ENCODE assay signal across 28 cellular contexts in genomic region chr15:88400069-88400468, GRCh38.
DNase-seq lines count a peak whose midpoint lies in the region; ATAC-seq and TF ChIP-seq lines count a peak whose summit lies in the region.
"Had no signal": no experiment of that assay in that cellular context is flagged by ENCODE, and none has a peak within 500 bp of the region (broad histone marks: within the 10 kb centered on the region; RNA-seq: fewer than 3 reads in every experiment).

No MANE protein-coding gene starts in this region.

- H3K9me2 ChIP-seq in Loucy (replicated peaks; ENCODE audit: low read depth, low read length) (no peaks in the 10 kb centered on the region), OCI-LY7 (ENCODE audit: insufficient read depth, low read length) (no peaks in the 10 kb centered on the region)

- CTCF ChIA-PET in OCI-LY7 (lab: Charles Lee; ENCODE audit: unreplicated experiment): no interaction called here

- no peaks in the 10 kb centered on the region for H3K9me3 Mint-ChIP-seq in endothelial cell (ENCODE audit: unreplicated experiment)
- H3K9me3 Mint-ChIP-seq: CD4-positive, alpha-beta T cell; HFFc6; T-helper 1 cell treated with Interleukin-12 subunit alpha and Interleukin-12 subunit beta and Interleukin-4 antibody, amounts not matched to agents 30 μg/mL and 1 μg/mL, for 36 hours had no signal

- ATAC-seq in left lung (no peak), HG03025 (IDR thresholded peaks at IDR 0.05; ENCODE audit: low FRiP score, unreplicated experiment) (no peak)
- ATAC-seq in stimulated activated naive CD8-positive, alpha-beta T cell treated with anti-CD3 and anti-CD28 coated beads, Interleukin-15, Interleukin-2, amounts not matched to agents 100 U/mL and 50 U/mL, for 24 hours: no peak
- ATAC-seq: GM23338 had no signal

- H3K4me3 Mint-ChIP-seq in endothelial cell (ENCODE audit: unreplicated experiment): no peak overlapping the region
- H3K4me3 Mint-ChIP-seq: CD4-positive, alpha-beta T cell; GM23338; H9; HFFc6; T-helper 1 cell treated with Interleukin-12 subunit alpha and Interleukin-12 subunit beta and Interleukin-4 antibody, amounts not matched to agents 30 μg/mL and 1 μg/mL, for 36 hours had no signal

- TF ChIP-seq CTCF in Loucy (conservative IDR thresholded peaks at IDR 0.05; ENCODE audit: low read length): no peak
- no peak for TF ChIP-seq CTCF in OCI-LY7 (conservative IDR thresholded peaks at IDR 0.05; ENCODE audit: low read length)
- no peak for TF ChIP-seq CTCF in endothelial cell (IDR thresholded peaks at IDR 0.05; ENCODE audit: unreplicated experiment)
- TF ChIP-seq CTCF in left lung (IDR thresholded peaks at IDR 0.05): no peak

- BruUV-seq in OCI-LY7 (replicated peaks; lab: Mats Ljungman, UMichigan): no TSS peak

- H3K36me3 ChIP-seq in BLaER1 treated with 17β-estradiol and CSF1 and Interleukin-3, amounts not matched to agents 10 nM and 100 nM: no peaks in the 10 kb centered on the region
- H3K36me3 ChIP-seq in Loucy (ENCODE audit: insufficient read depth, low read length) (no peaks in the 10 kb centered on the region), OCI-LY7 (ENCODE audit: insufficient read depth, low read length) (peaks cover 12% of the 10 kb centered on the region), left lung (no peaks in the 10 kb centered on the region)
- H3K36me3 ChIP-seq: Peyer's patch had no signal

- H3F3A ChIP-seq in Loucy (ENCODE audit: low read depth): peaks cover 6% of the 10 kb centered on the region; the same call in 1 of the 2 replicates

- H3K27ac Mint-ChIP-seq in endothelial cell (ENCODE audit: unreplicated experiment): peak overlapping the region; percentile 39
- H3K27ac Mint-ChIP-seq: CD4-positive, alpha-beta T cell; GM23338; H9; HFFc6; T-helper 1 cell treated with Interleukin-12 subunit alpha and Interleukin-12 subunit beta and Interleukin-4 antibody, amounts not matched to agents 30 μg/mL and 1 μg/mL, for 36 hours had no signal

- peaks cover 1 to 22% (median 15%) of the 10 kb centered on the region in 11 experiments; a peak in 20 of 22 replicates for H3K9me3 ChIP-seq in BLaER1 treated with 17β-estradiol and CSF1 and Interleukin-3, amounts not matched to agents 10 nM and 100 nM (replicated peaks in 1 of 11)
- H3K9me3 ChIP-seq in Loucy (ENCODE audit: insufficient read depth, low read depth, low read length) (peaks cover 2% of the 10 kb centered on the region; the same call in 1 of the 2 replicates), OCI-LY7 (ENCODE audit: low read length) (peaks cover 12% of the 10 kb centered on the region), left lung (no peaks in the 10 kb centered on the region)
- H3K9me3 ChIP-seq: Peyer's patch had no signal

- H4K20me1 ChIP-seq in BLaER1 treated with 17β-estradiol and CSF1 and Interleukin-3, amounts not matched to agents 10 nM and 100 nM: no peaks in the 10 kb centered on the region
- H4K20me1 ChIP-seq in Loucy (ENCODE audit: insufficient read depth, low read length, poor library complexity, severe bottlenecking) (no peaks in the 10 kb centered on the region), OCI-LY7 (ENCODE audit: insufficient read depth, low read length) (no peaks in the 10 kb centered on the region)

- H2AFZ ChIP-seq in Loucy (ENCODE audit: low read length) (no peak overlapping the region), OCI-LY7 (ENCODE audit: low read length) (no peak overlapping the region)
- H2AFZ ChIP-seq: GM23338 had no signal

- H3K4me1 ChIP-seq in BLaER1 treated with 17β-estradiol and CSF1 and Interleukin-3, amounts not matched to agents 10 nM and 100 nM: peaks cover 39 to 98% (median 83%) of the 10 kb centered on the region in 10 experiments
- H3K4me1 ChIP-seq in Loucy (ENCODE audit: insufficient read depth, low read length, poor library complexity, severe bottlenecking) (peaks cover 93% of the 10 kb centered on the region), OCI-LY7 (ENCODE audit: insufficient read depth, low read length, poor library complexity, severe bottlenecking) (peaks cover 60% of the 10 kb centered on the region), left lung (no peaks in the 10 kb centered on the region)
- H3K4me1 ChIP-seq: Peyer's patch had no signal

- no peak overlapping the region for H3K4me3 ChIP-seq in BLaER1 treated with 17β-estradiol and CSF1 and Interleukin-3, amounts not matched to agents 10 nM and 100 nM
- H3K4me3 ChIP-seq in Loucy (ENCODE audit: low read length, poor library complexity, severe bottlenecking) (no peak overlapping the region), OCI-LY7 (ENCODE audit: low read depth, low read length, poor library complexity, severe bottlenecking) (peak overlapping the region; percentile 58), left lung (no peak overlapping the region)
- H3K4me3 ChIP-seq: GM23338, Peyer's patch, SK-N-MC had no signal

- no peaks in the 10 kb centered on the region for H3K79me2 ChIP-seq in Loucy (ENCODE audit: insufficient read depth, low read length)
- H3K79me2 ChIP-seq in OCI-LY7 (ENCODE audit: insufficient read depth, low read depth, low read length): no peaks in the 10 kb centered on the region

- H3K9ac ChIP-seq in BLaER1 treated with 17β-estradiol and CSF1 and Interleukin-3, amounts not matched to agents 10 nM and 100 nM: peak overlapping the region in 2 of 11 experiments; percentile 77 to 78; a peak in 2 of 22 replicates
- peak overlapping the region; percentile 75 for H3K9ac ChIP-seq in Loucy (ENCODE audit: low read depth, low read length, poor library complexity, severe bottlenecking)
- H3K9ac ChIP-seq: KMS-11 had no signal

- H3K27me3 Mint-ChIP-seq in endothelial cell (ENCODE audit: unreplicated experiment): no peaks in the 10 kb centered on the region
- H3K27me3 Mint-ChIP-seq: CD4-positive, alpha-beta T cell had no signal

- POLR2A ChIA-PET in OCI-LY7 (lab: Charles Lee): interaction anchor here (0.9 to 3.3 kb wide), 4 partner anchors 13 to 143 kb away, joined by 3 to 20 read pairs (median 10); no protein-coding TSS in a partner anchor

- no peak for DNase-seq in OCI-LY7 (ENCODE audit: low spot score)
- peak; percentile 23 for DNase-seq in endothelial cell (ENCODE audit: low spot score)
- no peak for DNase-seq in left lung
- no peak for DNase-seq in KG1 (lab: John Stamatoyannopoulos, UW)
- no peak for DNase-seq in stimulated activated naive CD8-positive, alpha-beta T cell treated with anti-CD3 and anti-CD28 coated beads, Interleukin-15, Interleukin-2, amounts not matched to agents 100 U/mL and 50 U/mL, for 24 hours
- DNase-seq: CD4-positive, alpha-beta T cell; GF-D8; H9; HFFc6; IMR-90; NCI-H1092; NCI-H1417 treated with DMSO at 0.1 percent for 48 hours; NCI-H1694 treated with DMSO at 0.1 percent for 48 hours; NCI-H2081; NCI-H226; NCI-H510A treated with DMSO at 0.1 percent for 48 hours; NCI-H774; OCI-M1; Peyer's patch; SHP77 treated with DMSO at 0.1 percent for 48 hours; SW 1271 had no signal

- H3K4me2 ChIP-seq in BLaER1 treated with 17β-estradiol and CSF1 and Interleukin-3, amounts not matched to agents 10 nM and 100 nM: peak overlapping the region in 9 of 11 experiments; percentile 76 to 94 (median 84); a peak in 16 of 22 replicates
- H3K4me2 ChIP-seq in Loucy (ENCODE audit: low read depth, low read length, poor library complexity, severe bottlenecking): no peak overlapping the region
- H3K4me2 ChIP-seq in OCI-LY7 (ENCODE audit: low read length): peak overlapping the region; percentile 80
- H3K4me2 ChIP-seq: GM23338, KMS-11 had no signal

- peak overlapping the region in 6 of 11 experiments; percentile 82 to 89 (median 85); a peak in 9 of 22 replicates for H3K27ac ChIP-seq in BLaER1 treated with 17β-estradiol and CSF1 and Interleukin-3, amounts not matched to agents 10 nM and 100 nM
- H3K27ac ChIP-seq in OCI-LY7 (ENCODE audit: low read depth, low read length, poor library complexity, severe bottlenecking): peak overlapping the region; percentile 99
- no peak overlapping the region for H3K27ac ChIP-seq in left lung
- H3K27ac ChIP-seq: KMS-11, SK-N-MC had no signal

- intact Hi-C loops in OCI-LY7 (cut with micrococcal nuclease; ENCODE audit: unreplicated experiment): loop anchor here (2.0 to 5.0 kb wide), 2 partner anchors 67 to 68 kb away; partner anchors contain the start of genes MRPL46 and MRPS11
- intact Hi-C loops in left lung (cut with DNase I): no loop called here

- H3K27me3 ChIP-seq in BLaER1 treated with 17β-estradiol and CSF1 and Interleukin-3, amounts not matched to agents 10 nM and 100 nM: no peaks in the 10 kb centered on the region
- H3K27me3 ChIP-seq in Loucy (ENCODE audit: insufficient read depth, low read length, poor library complexity, severe bottlenecking) (no peaks in the 10 kb centered on the region), left lung (peaks cover 0 to 5% of the 10 kb centered on the region in 2 donors)
- H3K27me3 ChIP-seq: Peyer's patch had no signal

- peaks cover 24% of the 10 kb centered on the region for H3K4me1 Mint-ChIP-seq in endothelial cell (ENCODE audit: unreplicated experiment)

- no peaks in the 10 kb centered on the region for H3K36me3 Mint-ChIP-seq in endothelial cell (ENCODE audit: low read depth, unreplicated experiment)

Comparison
In these comparisons a context has a peak if more than half of its experiments do, and no peak if none do; other contexts are left out.
1. H3K27ac ChIP-seq: peak in BLaER1 treated with 17β-estradiol and CSF1 and Interleukin-3, amounts not matched to agents 10 nM and 100 nM (6 of 11) and OCI-LY7 (single experiment); none in left lung (0 of 2).